ENCODE assay signal across 25 cellular contexts in the genomic region with DNA sequence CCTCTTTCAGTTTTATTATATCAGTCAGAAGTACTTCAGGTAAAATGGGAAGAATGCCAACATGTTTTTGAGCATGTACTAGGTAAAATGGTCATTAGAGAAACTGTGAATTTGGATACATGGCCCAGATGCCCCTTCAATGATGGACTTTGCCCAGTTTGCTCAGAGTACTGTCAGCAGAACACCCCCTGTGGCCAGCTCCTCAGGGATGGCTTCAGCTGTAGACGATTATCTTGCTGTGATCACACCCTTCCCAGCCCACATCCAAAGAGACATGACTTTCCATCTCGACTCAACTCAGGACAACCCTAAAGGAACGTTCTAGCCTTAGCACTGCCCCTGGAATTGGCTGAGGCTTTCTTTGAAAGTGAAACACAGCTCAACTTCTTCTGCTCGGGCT.
"Had no signal": no experiment of that assay in that cellular context is flagged by ENCODE, and none has a peak within 500 bp of the region (broad histone marks: within the 10 kb centered on the region; RNA-seq: fewer than 3 reads in every experiment).

No MANE protein-coding gene starts in this region.

- ATAC-seq: esophagus mucosa; gastrocnemius medialis; left lobe of liver; naive thymus-derived CD4-positive, alpha-beta T cell; sciatic nerve; stimulated activated effector memory CD8-positive, alpha-beta T cell treated with anti-CD3 and anti-CD28 coated beads, Interleukin-12 subunit alpha, Interleukin-12 subunit beta, amount 100 ng/mL, for 72 hours had no signal

- FAIRE-seq: kidney had no signal

- DNase-seq: dorsolateral prefrontal cortex; effector CD4-positive, alpha-beta T cell; foreskin fibroblast; gastrocnemius medialis; head of caudate nucleus; kidney; mesenchymal stem cell; midbrain; naive thymus-derived CD4-positive, alpha-beta T cell; stimulated activated CD4-positive, alpha-beta T cell treated with anti-CD3 and anti-CD28 coated beads, Interleukin-12 subunit alpha, Interleukin-12 subunit beta, amount 100 ng/mL, for 4 hours; stimulated activated CD4-positive, alpha-beta T cell treated with anti-CD3 and anti-CD28 coated beads, Interleukin-1b, Interleukin-23, amount 100 ng/mL, for 48 hours; stimulated activated CD4-positive, alpha-beta T cell treated with anti-CD3 and anti-CD28 coated beads, Interleukin-4, amount 100 ng/mL, for 24 hours; stimulated activated naive CD4-positive, alpha-beta T cell treated with Interleukin-2 at 50 U/mL for 16 hours; stomach; thyroid gland; trophoblast cell had no signal

- H3K79me2 ChIP-seq: parathyroid adenoma had no signal

- H3K27ac ChIP-seq: dorsolateral prefrontal cortex, epithelial cell of prostate, gastrocnemius medialis, neural progenitor cell, parathyroid adenoma, stomach, thyroid gland, vagina had no signal

- H3K36me3 ChIP-seq: gastrocnemius medialis, neural progenitor cell, stomach, thyroid gland, vagina had no signal

- H3K4me1 ChIP-seq: gastrocnemius medialis, neural progenitor cell, parathyroid adenoma, stomach, thyroid gland, vagina had no signal

- H3K4me3 ChIP-seq: dorsolateral prefrontal cortex, gastrocnemius medialis, neural progenitor cell, smooth muscle cell, stomach, thyroid gland, vagina had no signal

- H2AFZ ChIP-seq: neural progenitor cell, parathyroid adenoma had no signal

- H3K9ac ChIP-seq: neural progenitor cell, parathyroid adenoma had no signal

- H3K27me3 ChIP-seq: dorsolateral prefrontal cortex, gastrocnemius medialis, neural progenitor cell, stomach, thyroid gland, vagina had no signal

- H3K9me3 ChIP-seq: gastrocnemius medialis, thyroid gland, vagina had no signal

- H3K4me2 ChIP-seq: neural progenitor cell, smooth muscle cell had no signal
